10 cellular contexts compared by ENCODE assay signal in the genomic region with DNA sequence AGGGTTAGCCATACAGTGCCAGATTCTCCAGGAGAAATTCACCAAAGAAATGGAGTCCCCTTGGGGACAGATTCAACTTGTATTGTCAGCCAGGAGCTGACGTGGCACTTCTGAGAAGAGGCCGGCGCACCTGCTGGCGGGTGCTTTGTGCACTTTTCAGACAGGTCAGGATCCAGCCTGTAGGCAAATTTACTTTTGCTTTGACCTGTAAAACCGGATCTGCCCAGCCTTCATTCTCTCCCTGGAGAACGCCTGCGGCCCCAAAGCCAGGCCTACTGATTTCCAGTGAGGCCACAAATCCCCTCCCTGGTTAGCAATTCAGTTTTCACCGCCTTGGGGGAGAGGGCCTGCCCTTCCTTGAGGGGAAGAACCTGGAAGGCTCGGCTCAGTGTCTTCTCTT. TPM values are rescaled to one million over a fixed set of nuclear protein-coding genes. Genes with fewer than 3 reads are reported as not detected.
A peak's percentile ranks its signal among the peaks of the same experiment; 100 is the strongest.
DNase-seq lines count a peak whose midpoint lies in the region; ATAC-seq and TF ChIP-seq lines count a peak whose summit lies in the region.
"Had no signal": no experiment of that assay in that cellular context is flagged by ENCODE, and none has a peak within 500 bp of the region (broad histone marks: within the 10 kb centered on the region; RNA-seq: fewer than 3 reads in every experiment).

No MANE protein-coding gene starts in this region.

- TF ChIP-seq CTCF in MCF 10A (IDR thresholded peaks at IDR 0.05; ENCODE audit: unreplicated experiment) (no peak), body of pancreas (IDR thresholded peaks at IDR 0.05) (peak in 4 of 7 experiments; percentile 28 to 40 (median 34)), A673 (conservative IDR thresholded peaks at IDR 0.05; ENCODE audit: low read depth, low read length) (no peak)

- in situ Hi-C loops in T47D (cut with HindIII; ENCODE audit: low pct_unique_long_range_greater_than_20kb, low sequenced_read_pairs): no loop called here

- H3K4me3 Mint-ChIP-seq in MCF 10A (ENCODE audit: unreplicated experiment): no peak overlapping the region
- H3K4me3 Mint-ChIP-seq in activated naive CD8-positive, alpha-beta T cell treated with anti-CD3 and anti-CD28 coated beads, Interleukin-2, amount 50 U/mL, for 24 hours: no peak overlapping the region
- H3K4me3 Mint-ChIP-seq: nephron progenitor cell had no signal

- WGBS in body of pancreas, 2 donors: 14 to 32% methylated on average over 2 to 9 of the region's 9 CpGs

- H3K4me1 Mint-ChIP-seq in MCF 10A (ENCODE audit: insufficient read depth, unreplicated experiment): no peaks in the 10 kb centered on the region
- H3K4me1 Mint-ChIP-seq in activated naive CD8-positive, alpha-beta T cell treated with anti-CD3 and anti-CD28 coated beads, Interleukin-2, amount 50 U/mL, for 24 hours: peaks cover 26% of the 10 kb centered on the region
- H3K4me1 Mint-ChIP-seq: nephron progenitor cell had no signal

- CTCF ChIA-PET in MCF 10A (lab: Yijun Ruan, JAX) (no interaction called here), A673 (lab: Charles Lee) (no interaction called here)

- intact Hi-C loops in MCF 10A (cut with micrococcal nuclease) (no loop called here), body of pancreas (cut with DNase I) (no loop called here), A673 (cut with micrococcal nuclease; ENCODE audit: unreplicated experiment) (no loop called here)

- H3K27me3 ChIP-seq in body of pancreas (no peaks in the 10 kb centered on the region), A673 (replicated peaks; ENCODE audit: insufficient read depth, low read depth, low read length, poor library complexity) (no peaks in the 10 kb centered on the region)
- H3K27me3 ChIP-seq: BLaER1 treated with 17β-estradiol and CSF1 and Interleukin-3, amounts not matched to agents 10 nM and 100 nM had no signal

- H3K27ac Mint-ChIP-seq in MCF 10A (ENCODE audit: low read depth, unreplicated experiment): no peak overlapping the region
- H3K27ac Mint-ChIP-seq in activated naive CD8-positive, alpha-beta T cell treated with anti-CD3 and anti-CD28 coated beads, Interleukin-2, amount 50 U/mL, for 24 hours: no peak overlapping the region
- H3K27ac Mint-ChIP-seq: nephron progenitor cell had no signal

- DNase-seq in T47D (ENCODE audit: low read depth in 1 of 2, low spot score in 1 of 2) (peak; percentile 92 to 99), MCF 10A (ENCODE audit: unreplicated experiment) (no peak), body of pancreas (peak; percentile 88 to 93 (median 92)), A673 (ENCODE audit: low spot score) (no peak)
- no peak for DNase-seq in activated naive CD8-positive, alpha-beta T cell treated with anti-CD3 and anti-CD28 coated beads, Interleukin-2, amount 50 U/mL, for 24 hours
- DNase-seq: nephron progenitor cell had no signal

- H3K9me3 Mint-ChIP-seq in MCF 10A (ENCODE audit: unreplicated experiment): no peaks in the 10 kb centered on the region
- H3K9me3 Mint-ChIP-seq in activated naive CD8-positive, alpha-beta T cell treated with anti-CD3 and anti-CD28 coated beads, Interleukin-2, amount 50 U/mL, for 24 hours: no peaks in the 10 kb centered on the region
- H3K9me3 Mint-ChIP-seq: nephron progenitor cell had no signal

- H3K27me3 Mint-ChIP-seq in MCF 10A (ENCODE audit: insufficient read depth, unreplicated experiment): no peaks in the 10 kb centered on the region
- H3K27me3 Mint-ChIP-seq in activated naive CD8-positive, alpha-beta T cell treated with anti-CD3 and anti-CD28 coated beads, Interleukin-2, amount 50 U/mL, for 24 hours: no peaks in the 10 kb centered on the region

- peaks cover 28% of the 10 kb centered on the region for H3K4me1 ChIP-seq in body of pancreas
- no peaks in the 10 kb centered on the region for H3K4me1 ChIP-seq in A673 (ENCODE audit: insufficient read depth, low read length, poor library complexity, severe bottlenecking)

- BruUV-seq in MCF 10A (replicated peaks; lab: Mats Ljungman, UMichigan): no TSS peak
- BruUV-seq in A673 (replicated peaks; lab: Mats Ljungman, UMichigan): no TSS peak

- H3K36me3 Mint-ChIP-seq in MCF 10A (ENCODE audit: insufficient read depth, unreplicated experiment): peaks cover 7% of the 10 kb centered on the region
- peaks cover 12% of the 10 kb centered on the region for H3K36me3 Mint-ChIP-seq in activated naive CD8-positive, alpha-beta T cell treated with anti-CD3 and anti-CD28 coated beads, Interleukin-2, amount 50 U/mL, for 24 hours (ENCODE audit: low read depth)

- H3K27ac ChIP-seq in body of pancreas (peak overlapping the region; percentile 86 to 89 (median 86)), A673 (ENCODE audit: low read depth, low read length, poor library complexity, severe bottlenecking) (no peak overlapping the region)
- H3K27ac ChIP-seq: BLaER1 treated with 17β-estradiol and CSF1 and Interleukin-3, amounts not matched to agents 10 nM and 100 nM had no signal

- H3K36me3 ChIP-seq in body of pancreas (replicated peaks in 1 of 2; ENCODE audit: insufficient read depth in 1 of 2, low read depth in 2 of 2): no peaks in the 10 kb centered on the region
- no peaks in the 10 kb centered on the region for H3K36me3 ChIP-seq in A673 (ENCODE audit: insufficient read depth, low read length, poor library complexity, severe bottlenecking)

- ATAC-seq in HG03432 (IDR thresholded peaks at IDR 0.05; ENCODE audit: unreplicated experiment) (peak; percentile 73), body of pancreas (peak; percentile 93), GM18909 (IDR thresholded peaks at IDR 0.05; ENCODE audit: poor library complexity, unreplicated experiment) (no peak), HG03139 (IDR thresholded peaks at IDR 0.05; ENCODE audit: unreplicated experiment) (no peak)
- no peak for ATAC-seq in activated naive CD8-positive, alpha-beta T cell treated with anti-CD3 and anti-CD28 coated beads, Interleukin-2, amount 50 U/mL, for 24 hours

- POLR2A ChIA-PET in MCF 10A (lab: Yijun Ruan, JAX): no interaction called here
- POLR2A ChIA-PET in A673 (lab: Charles Lee; ENCODE audit: low non-redundant PET): no interaction called here

- H3K9me3 ChIP-seq in body of pancreas: no peaks in the 10 kb centered on the region
- no peaks in the 10 kb centered on the region for H3K9me3 ChIP-seq in A673 (ENCODE audit: low read depth, low read length, poor library complexity, severe bottlenecking)
- H3K9me3 ChIP-seq: BLaER1 treated with 17β-estradiol and CSF1 and Interleukin-3, amounts not matched to agents 10 nM and 100 nM had no signal

- TF ChIP-seq POLR2A in body of pancreas (IDR thresholded peaks at IDR 0.05): peak in 1 of 3 donors; percentile 29

- H3K4me3 ChIP-seq in body of pancreas (no peak overlapping the region), A673 (ENCODE audit: low read depth, low read length, poor library complexity, severe bottlenecking) (no peak overlapping the region)
- H3K4me3 ChIP-seq: BLaER1 treated with 17β-estradiol and CSF1 and Interleukin-3, amounts not matched to agents 10 nM and 100 nM had no signal

RNA-seq across cellular contexts. Expression of gene P2RX4, which starts 17.4 kb away (rescaled TPM):
- total RNA-seq in MCF 10A (2022) (8.1 and 10.7 TPM in 2 replicates), body of pancreas (10 to 100 TPM; 50.1 to 58.1 TPM), A673 (2021) (7.6 and 9.9 TPM in 2 replicates)

Comparison
In these comparisons a context has a peak if more than half of its experiments do, and no peak if none do; other contexts are left out.
1. DNase-seq: peak in T47D (2 of 2) and body of pancreas (4 of 4); none in MCF 10A (single experiment), A673 (single experiment) and activated naive CD8-positive, alpha-beta T cell treated with anti-CD3 and anti-CD28 coated beads, Interleukin-2, amount 50 U/mL, for 24 hours (single experiment).
2. CTCF ChIP-seq: peak in body of pancreas (4 of 7); none in MCF 10A (single experiment) and A673 (single experiment).
3. ATAC-seq: peak in HG03432 (single experiment) and body of pancreas (single experiment); none in GM18909 (single experiment), HG03139 (single experiment) and activated naive CD8-positive, alpha-beta T cell treated with anti-CD3 and anti-CD28 coated beads, Interleukin-2, amount 50 U/mL, for 24 hours (single experiment).